1 cellular context compared by ENCODE assay signal in genomic region chr3:143585720-143586456, GRCh38.
TF ChIP-seq lines count a peak whose summit lies in the region.

No MANE protein-coding gene starts in this region.

TF ChIP-seq in GM23338, 12 proteins besides CTCF, POLR2A, EP300 and RAD21 (continued from another document):
- TF ChIP-seq ZNF462 (CRISPR knock-in tag; IDR thresholded peaks at IDR 0.05) (no peak), JUNB (IDR thresholded peaks at IDR 0.05; ENCODE audit: unreplicated experiment) (no peak), ZNF331 (CRISPR knock-in tag; IDR thresholded peaks at IDR 0.05; ENCODE audit: low read depth) (no peak), ETS1 (IDR thresholded peaks at IDR 0.05) (no peak)
